In genomic region chr19:34633806-34634205, GRCh38 we compare ENCODE assay signal across 39 cellular contexts. TPM values are rescaled to one million over a fixed set of nuclear protein-coding genes. Genes with fewer than 3 reads are reported as not detected.
DNase-seq lines count a peak whose midpoint lies in the region; ATAC-seq, FAIRE-seq and TF ChIP-seq lines count a peak whose summit lies in the region.
"Had no signal": no experiment of that assay in that cellular context is flagged by ENCODE, and none has a peak within 500 bp of the region (broad histone marks: within the 10 kb centered on the region; RNA-seq: fewer than 3 reads in every experiment).

No MANE protein-coding gene starts in this region.

- peaks cover 9% of the 10 kb centered on the region for H3K27me3 Mint-ChIP-seq in nephron progenitor cell (ENCODE audit: low read depth, poor library complexity)
- H3K27me3 Mint-ChIP-seq: B cell; CD4-positive, alpha-beta memory T cell; CD4-positive, alpha-beta T cell; CD4-positive, CD25-positive, alpha-beta regulatory T cell had no signal

- no peaks in the 10 kb centered on the region for H3K79me2 ChIP-seq in HepG2 (ENCODE audit: insufficient read depth, low read length)

- H3K4me1 ChIP-seq in HepG2 (ENCODE audit: insufficient read depth, low read length) (peaks cover 15% of the 10 kb centered on the region), right lobe of liver (no peaks in the 10 kb centered on the region), A549 (no peaks in the 10 kb centered on the region)
- H3K4me1 ChIP-seq: BE2C; BLaER1; BLaER1 treated with 17β-estradiol and CSF1 and Interleukin-3, amounts not matched to agents 10 nM and 100 nM; Caco-2 had no signal

- H3K4me3 ChIP-seq in HepG2 (replicated peaks in 1 of 3; ENCODE audit: insufficient read depth in 1 of 3, low read depth in 2 of 3, low read length in 3 of 3) (no peak overlapping the region), right lobe of liver (no peak overlapping the region), A549 (no peak overlapping the region), bronchial epithelial cell (ENCODE audit: low read depth, low read length) (no peak overlapping the region)
- H3K4me3 ChIP-seq: BLaER1; BLaER1 treated with 17β-estradiol and CSF1 and Interleukin-3, amounts not matched to agents 10 nM and 100 nM had no signal

- CTCF ChIA-PET in HepG2 (lab: Yijun Ruan, JAX; ENCODE audit: low intra/inter-chr PET ratio, low total read pairs): no interaction called here
- CTCF ChIA-PET in A549 (lab: Yijun Ruan, JAX): no interaction called here

- TF ChIP-seq CTCF in HepG2 (CRISPR knock-in tag; IDR thresholded peaks at IDR 0.05) (no peak), right lobe of liver (IDR thresholded peaks at IDR 0.05) (no peak), A549 (IDR thresholded peaks at IDR 0.05) (no peak), bronchial epithelial cell (IDR thresholded peaks at IDR 0.05; ENCODE audit: insufficient read depth, low read length, severe bottlenecking) (no peak), nephron progenitor cell (IDR thresholded peaks at IDR 0.05) (no peak)

- no peaks in the 10 kb centered on the region for H3K36me3 Mint-ChIP-seq in nephron progenitor cell (ENCODE audit: low read depth)
- H3K36me3 Mint-ChIP-seq: CD14-positive monocyte had no signal

- H4K20me1 ChIP-seq in HepG2 (ENCODE audit: insufficient read depth, low read length): no peaks in the 10 kb centered on the region
- H4K20me1 ChIP-seq: BLaER1; BLaER1 treated with 17β-estradiol and CSF1 and Interleukin-3, amounts not matched to agents 10 nM and 100 nM had no signal

- no peaks in the 10 kb centered on the region for H3K36me3 ChIP-seq in HepG2 (replicated peaks in 1 of 2; ENCODE audit: control insufficient read depth in 1 of 2, insufficient read depth in 2 of 2, low read length in 2 of 2)
- H3K36me3 ChIP-seq in right lobe of liver: no peaks in the 10 kb centered on the region
- H3K36me3 ChIP-seq in bronchial epithelial cell (ENCODE audit: control insufficient read depth, insufficient read depth, low read length): no peaks in the 10 kb centered on the region
- H3K36me3 ChIP-seq: BE2C had no signal

- no peaks in the 10 kb centered on the region for H3K27me3 ChIP-seq in HepG2 (ENCODE audit: control insufficient read depth in 1 of 2, insufficient read depth in 2 of 2, low read length in 2 of 2)
- H3K27me3 ChIP-seq in right lobe of liver: no peaks in the 10 kb centered on the region
- no peaks in the 10 kb centered on the region for H3K27me3 ChIP-seq in bronchial epithelial cell (ENCODE audit: control insufficient read depth, insufficient read depth, low read length)
- H3K27me3 ChIP-seq: BE2C; BLaER1; BLaER1 treated with 17β-estradiol and CSF1 and Interleukin-3, amounts not matched to agents 10 nM and 100 nM had no signal

- TF ChIP-seq EP300 in HepG2 (IDR thresholded peaks at IDR 0.05; ENCODE audit: low read depth in 2 of 2, low read length in 2 of 2): no peak
- no peak for TF ChIP-seq EP300 in HepG2 (CRISPR knock-in tag; IDR thresholded peaks at IDR 0.05; ENCODE audit: borderline replicate concordance)
- no peak for TF ChIP-seq EP300 in A549 (IDR thresholded peaks at IDR 0.05)

- H3K4me3 Mint-ChIP-seq in nephron progenitor cell: no peak overlapping the region
- H3K4me3 Mint-ChIP-seq: B cell; CD14-positive monocyte; CD4-positive, alpha-beta memory T cell; CD4-positive, alpha-beta T cell; CD4-positive, CD25-positive, alpha-beta regulatory T cell; CD8-positive, alpha-beta memory T cell; CD8-positive, alpha-beta T cell had no signal

- in situ Hi-C loops in HepG2 (cut with HindIII; ENCODE audit: extremely low pct_ligation_motif_present, low pct_unique_long_range_greater_than_20kb): no loop called here

- FAIRE-seq in HepG2 (lab: Jason Lieb, UNC) (peak; percentile 46), A549 (lab: Jason Lieb, UNC) (peak; percentile 73), bronchial epithelial cell (lab: Jason Lieb, UNC) (peak; percentile 40), GM12891 (lab: Jason Lieb, UNC) (no peak)
- FAIRE-seq: A204.1, D721Med had no signal

- H3K9ac ChIP-seq in HepG2 (ENCODE audit: insufficient read depth, low read depth, low read length): no peak overlapping the region
- H3K9ac ChIP-seq: BLaER1; BLaER1 treated with 17β-estradiol and CSF1 and Interleukin-3, amounts not matched to agents 10 nM and 100 nM had no signal

- DNase-seq in HepG2 (ENCODE audit: low spot score): peak; percentile 67
- DNase-seq in right lobe of liver: no peak
- no peak for DNase-seq in A549 (ENCODE audit: low read depth in 1 of 2, low spot score in 1 of 2)
- DNase-seq in RKO (ENCODE audit: low spot score): peak; percentile 13
- no peak for DNase-seq in bronchial epithelial cell (ENCODE audit: low read depth)
- DNase-seq in GM12891 (ENCODE audit: insufficient read length, low spot score): no peak
- DNase-seq in nephron progenitor cell: no peak
- DNase-seq: 8988T; ACHN; AML-193; BE2C; C1 segment of cervical spinal cord; Caco-2; Calu3; CD4-positive, alpha-beta memory T cell; CD4-positive, alpha-beta T cell; CD4-positive, CD25-positive, alpha-beta regulatory T cell; CD8-positive, alpha-beta memory T cell; CD8-positive, alpha-beta T cell; COR-L47; DMS 273 treated with DMSO at 0.1 percent for 48 hours; DMS153; DMS53; DMS79; DMS79 treated with DMSO at 0.1 percent for 48 hours; DND-41; EL had no signal

- peaks cover 54% of the 10 kb centered on the region for H3K9me3 Mint-ChIP-seq in nephron progenitor cell
- H3K9me3 Mint-ChIP-seq: CD4-positive, alpha-beta T cell had no signal

- BruUV-seq in HepG2 (replicated peaks; lab: Mats Ljungman, UMichigan): no TSS peak

- whole genome bisulfite sequencing in HepG2 (ENCODE audit: low lambda C conversion rate): 0% methylated on average over 1 of the region's 2 CpGs
- 86% methylated on average over 1 of the region's 2 CpGs for WGBS in right lobe of liver (ENCODE audit: insufficient coverage, low coverage, low lambda C conversion rate, missing lambda C conversion rate)
- 1% methylated on average over 2 of the region's 2 CpGs for WGBS in A549 (ENCODE audit: missing lambda C conversion rate)

- H3K27ac Mint-ChIP-seq in nephron progenitor cell: no peak overlapping the region
- H3K27ac Mint-ChIP-seq: B cell; CD14-positive monocyte; CD4-positive, alpha-beta memory T cell; CD4-positive, alpha-beta T cell; CD4-positive, CD25-positive, alpha-beta regulatory T cell; CD8-positive, alpha-beta T cell had no signal

- TF ChIP-seq POLR2A in HepG2 (IDR thresholded peaks at IDR 0.05; ENCODE audit: insufficient read depth in 1 of 2, low read depth in 2 of 2, low read length in 2 of 2) (no peak), right lobe of liver (IDR thresholded peaks at IDR 0.05) (no peak), A549 (IDR thresholded peaks at IDR 0.05; ENCODE audit: low read length) (no peak), GM12891 (IDR thresholded peaks at IDR 0.05; ENCODE audit: low read depth, low read length) (no peak), GM18505 (IDR thresholded peaks at IDR 0.05; ENCODE audit: borderline replicate concordance, extremely low read depth, insufficient read depth, insufficient read length) (no peak)

- peak overlapping the region; percentile 9; the same call in 1 of the 2 replicates for H3K4me2 ChIP-seq in HepG2 (ENCODE audit: low read depth, low read length)
- H3K4me2 ChIP-seq in A549: no peak overlapping the region
- H3K4me2 ChIP-seq: BLaER1; BLaER1 treated with 17β-estradiol and CSF1 and Interleukin-3, amounts not matched to agents 10 nM and 100 nM had no signal

- POLR2A ChIA-PET in HepG2 (lab: Yijun Ruan, JAX) (interaction anchor here (0.6 kb wide), 1 partner anchor 132 kb away, joined by 3 read pairs; no protein-coding TSS in a partner anchor), A549 (lab: Yijun Ruan, JAX) (no interaction called here)

- no peak for TF ChIP-seq RAD21 in HepG2 (CRISPR knock-in tag; IDR thresholded peaks at IDR 0.05)
- no peak for TF ChIP-seq RAD21 in A549 (conservative IDR thresholded peaks at IDR 0.05 in 1 of 2, IDR thresholded peaks at IDR 0.05 in 1 of 2)

- H3K27ac ChIP-seq in HepG2 (ENCODE audit: extremely low read length, insufficient read depth, low read length) (no peak overlapping the region), right lobe of liver (no peak overlapping the region), A549 (no peak overlapping the region)
- H3K27ac ChIP-seq: 22Rv1; BLaER1; BLaER1 treated with 17β-estradiol and CSF1 and Interleukin-3, amounts not matched to agents 10 nM and 100 nM; C4-2B had no signal

- no peak overlapping the region for H2AFZ ChIP-seq in HepG2 (ENCODE audit: low read length)

- no peaks in the 10 kb centered on the region for H3K4me1 Mint-ChIP-seq in nephron progenitor cell
- H3K4me1 Mint-ChIP-seq: B cell; CD14-positive monocyte; CD4-positive, alpha-beta memory T cell; CD4-positive, CD25-positive, alpha-beta regulatory T cell; CD8-positive, alpha-beta memory T cell had no signal

- peak; percentile 96 for ATAC-seq in HepG2
- ATAC-seq in right lobe of liver: no peak
- ATAC-seq in A549: no peak
- no peak for ATAC-seq in GM18505 (IDR thresholded peaks at IDR 0.05; ENCODE audit: unreplicated experiment)
- ATAC-seq: CD8-positive, alpha-beta T cell had no signal

- no peaks in the 10 kb centered on the region for H3K9me3 ChIP-seq in HepG2 (ENCODE audit: low read length)
- H3K9me3 ChIP-seq in right lobe of liver: peaks cover 0 to 9% (median 0%) of the 10 kb centered on the region in 4 donors
- peaks cover 46% of the 10 kb centered on the region for H3K9me3 ChIP-seq in A549
- H3K9me3 ChIP-seq: BE2C, Caco-2 had no signal

- intact Hi-C loops in HepG2 (cut with micrococcal nuclease; ENCODE audit: unreplicated experiment): no loop called here
- intact Hi-C loops in right lobe of liver (cut with DNase I): loop anchor here in 1 of 2 donors (10.0 kb wide), 1 partner anchor 81 kb away; no protein-coding TSS in a partner anchor

RNA-seq across cellular contexts. Expression of gene SCGB2B2, which starts 43.2 kb away (rescaled TPM):
- total RNA-seq in HepG2 (2016; rRNA removed; fragmentation: Illumina TruSeq; extraction: Trizol) (not detected in 2 replicates), right lobe of liver (under 1 TPM; 0.20 to 0.68 (median 0.39) TPM), bronchial epithelial cell (under 0.01 TPM in 2 replicates)
- not detected in 2 replicates for total RNA-seq in HepG2 (2016; cell fraction: cytosol; rRNA removed; fragmentation: Illumina TruSeq; extraction: Trizol; ENCODE audit: low read depth)
- total RNA-seq in HepG2 (2016; cell fraction: insoluble cytoplasmic fraction; rRNA removed; fragmentation: Illumina TruSeq; extraction: Trizol): not detected in 2 replicates
- total RNA-seq in HepG2 (2016; cell fraction: membrane; rRNA removed; fragmentation: Illumina TruSeq; extraction: Trizol): not detected in 2 replicates
- not detected in 2 replicates for total RNA-seq in HepG2 (2016; cell fraction: nucleus; rRNA removed; fragmentation: Illumina TruSeq; extraction: Trizol)
- polyA plus RNA-seq in HepG2 (2011; rRNA removed) (0.03 and 0.12 TPM in 2 replicates), A549 (2011; rRNA removed) (0.16 and 0.21 TPM in 2 replicates), A549 (2017; fragmentation: RNase III; extraction: RNeasy Plus Mini Kit Qiagen cat#74134 plus additional on column Dnase treatment) (0.07 to 0.26 TPM (median 0.08 TPM) in 3 replicates)
- 0.03 and 0.05 TPM in 2 replicates for polyA plus RNA-seq in HepG2 (2011; cell fraction: cytosol; rRNA removed)
- polyA plus RNA-seq in HepG2 (2011; cell fraction: nucleus; rRNA removed): 0.12 and 0.23 TPM in 2 replicates
- polyA plus RNA-seq in HepG2 (2012): 0.05 TPM in 1 of 2 replicates, not detected in the other
- polyA plus RNA-seq in HepG2 (2016; cell fraction: cytosol; fragmentation: Illumina TruSeq; extraction: Trizol; ENCODE audit: low read depth): not detected in 2 replicates
- not detected in 2 replicates for polyA plus RNA-seq in HepG2 (2016; cell fraction: insoluble cytoplasmic fraction; fragmentation: Illumina TruSeq; extraction: Trizol; ENCODE audit: low read depth)
- polyA plus RNA-seq in HepG2 (2016; cell fraction: membrane; fragmentation: Illumina TruSeq; extraction: Trizol; ENCODE audit: low read depth): not detected in 2 replicates
- 1.7 TPM in 1 of 2 replicates, not detected in the other for polyA plus RNA-seq in HepG2 (2016; cell fraction: nucleus; fragmentation: Illumina TruSeq; extraction: Trizol; ENCODE audit: insufficient read depth, low read depth)
- polyA minus RNA-seq in HepG2 (2011; rRNA and poly(A)+ RNA removed; ENCODE audit: low replicate concordance): 0.22 and 1.6 TPM in 2 replicates
- not detected in 2 replicates for polyA minus RNA-seq in HepG2 (2011; cell fraction: cytosol; rRNA and poly(A)+ RNA removed)
- 0.39 and 1.1 TPM in 2 replicates for polyA minus RNA-seq in HepG2 (2011; cell fraction: nucleus; rRNA and poly(A)+ RNA removed)
- 0.10 and 0.16 TPM in 2 replicates for polyA plus RNA-seq in A549 (2012; cell fraction: cytosol; rRNA removed)
- polyA plus RNA-seq in A549 (2012; cell fraction: nucleus; rRNA removed): 0.20 and 0.24 TPM in 2 replicates
- polyA minus RNA-seq in A549 (2011; rRNA and poly(A)+ RNA removed): 0.24 and 0.29 TPM in 2 replicates
- 0.03 TPM for polyA plus RNA-seq in GM12891 (2012; ENCODE audit: low read depth, missing spikeins)
- total RNA-seq: A172, Daoy had no signal
- polyA plus RNA-seq: BJ; CD14-positive monocyte; CD4-positive, alpha-beta memory T cell; CD8-positive, alpha-beta memory T cell had no signal

RNA-seq across cellular contexts. Expression of gene ZNF302, which starts 43.7 kb away (rescaled TPM):
- not detected in 2 replicates for total RNA-seq in HepG2 (2016; rRNA removed; fragmentation: Illumina TruSeq; extraction: Trizol)
- total RNA-seq in HepG2 (2016; cell fraction: cytosol; rRNA removed; fragmentation: Illumina TruSeq; extraction: Trizol; ENCODE audit: low read depth): not detected in 2 replicates
- total RNA-seq in HepG2 (2016; cell fraction: insoluble cytoplasmic fraction; rRNA removed; fragmentation: Illumina TruSeq; extraction: Trizol): not detected in 2 replicates
- not detected in 2 replicates for total RNA-seq in HepG2 (2016; cell fraction: membrane; rRNA removed; fragmentation: Illumina TruSeq; extraction: Trizol)
- total RNA-seq in HepG2 (2016; cell fraction: nucleus; rRNA removed; fragmentation: Illumina TruSeq; extraction: Trizol): not detected in 2 replicates
- polyA plus RNA-seq in HepG2 (2011; rRNA removed): not detected in 2 replicates
- polyA plus RNA-seq in HepG2 (2011; cell fraction: cytosol; rRNA removed): not detected in 2 replicates
- not detected in 2 replicates for polyA plus RNA-seq in HepG2 (2011; cell fraction: nucleus; rRNA removed)
- polyA plus RNA-seq in HepG2 (2012): not detected in 2 replicates
- polyA plus RNA-seq in HepG2 (2016; cell fraction: cytosol; fragmentation: Illumina TruSeq; extraction: Trizol; ENCODE audit: low read depth): not detected in 2 replicates
- not detected in 2 replicates for polyA plus RNA-seq in HepG2 (2016; cell fraction: insoluble cytoplasmic fraction; fragmentation: Illumina TruSeq; extraction: Trizol; ENCODE audit: low read depth)
- polyA plus RNA-seq in HepG2 (2016; cell fraction: membrane; fragmentation: Illumina TruSeq; extraction: Trizol; ENCODE audit: low read depth): not detected in 2 replicates
- not detected in 2 replicates for polyA plus RNA-seq in HepG2 (2016; cell fraction: nucleus; fragmentation: Illumina TruSeq; extraction: Trizol; ENCODE audit: insufficient read depth, low read depth)
- 18.5 TPM in 1 of 2 replicates, not detected in the other for polyA minus RNA-seq in HepG2 (2011; rRNA and poly(A)+ RNA removed; ENCODE audit: low replicate concordance)
- not detected in 2 replicates for polyA minus RNA-seq in HepG2 (2011; cell fraction: cytosol; rRNA and poly(A)+ RNA removed)
- not detected in 2 replicates for polyA minus RNA-seq in HepG2 (2011; cell fraction: nucleus; rRNA and poly(A)+ RNA removed)
- total RNA-seq in right lobe of liver: 10 to 100 TPM in 3 of 6 experiments, 1 to 10 TPM in 3; 7.3 to 14.5 (median 10.1) TPM
- 54.6 and 56.3 TPM in 2 replicates for polyA plus RNA-seq in A549 (2011; rRNA removed)
- polyA plus RNA-seq in A549 (2012; cell fraction: cytosol; rRNA removed): 11.1 and 11.7 TPM in 2 replicates
- 22.3 and 22.4 TPM in 2 replicates for polyA plus RNA-seq in A549 (2012; cell fraction: nucleus; rRNA removed)
- 24.2 to 27.1 TPM (median 26.2 TPM) in 3 replicates for polyA plus RNA-seq in A549 (2017; fragmentation: RNase III; extraction: RNeasy Plus Mini Kit Qiagen cat#74134 plus additional on column Dnase treatment)
- 19.5 and 20.6 TPM in 2 replicates for polyA minus RNA-seq in A549 (2011; rRNA and poly(A)+ RNA removed)
- 7.4 and 11.4 TPM in 2 replicates for total RNA-seq in bronchial epithelial cell
- polyA plus RNA-seq in GM12891 (2012; ENCODE audit: low read depth, missing spikeins): 12.2 TPM

Comparison
In these comparisons a context has a peak if more than half of its experiments do, and no peak if none do; other contexts are left out.
1. DNase-seq: peak in HepG2 (single experiment) and RKO (single experiment); none in right lobe of liver (0 of 3), A549 (0 of 2), bronchial epithelial cell (single experiment), GM12891 (single experiment) and nephron progenitor cell (single experiment).
2. Of the 38 proteins assayed by ChIP-seq in both HepG2 and A549: peak only in HepG2: BHLHE40, CEBPB and FOSL2; only in A549: none; in both: none; in neither: 34; mixed calls (peak in some experiments, not most) for 1.